In the genomic region with DNA sequence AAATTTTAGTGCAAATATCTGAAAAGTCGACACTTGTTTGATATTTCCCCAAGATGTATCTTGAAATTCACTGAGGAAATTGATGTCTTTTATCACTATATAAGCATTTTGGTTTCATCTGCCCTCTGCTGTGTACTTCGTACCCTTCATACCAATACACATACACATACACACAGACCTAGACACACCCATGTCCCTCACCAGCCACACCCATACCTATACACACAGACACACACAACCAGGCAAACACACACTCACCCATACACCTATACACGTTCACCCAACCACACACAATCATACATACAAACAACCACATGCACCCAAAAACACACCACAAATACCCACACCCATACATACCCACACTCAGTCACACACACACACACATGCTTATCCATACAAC, we compare ENCODE assay signal across 24 cellular contexts.
"Had no signal": no experiment of that assay in that cellular context is flagged by ENCODE, and none has a peak within 500 bp of the region (broad histone marks: within the 10 kb centered on the region; RNA-seq: fewer than 3 reads in every experiment).

No MANE protein-coding gene starts in this region.

- H3K4me3 Mint-ChIP-seq: effector memory CD8-positive, alpha-beta T cell; memory B cell; mesothelial cell of epicardium; naive thymus-derived CD4-positive, alpha-beta T cell; nephron; stimulated activated effector memory CD8-positive, alpha-beta T cell treated with anti-CD3 and anti-CD28 coated beads, Interleukin-12 subunit alpha, Interleukin-12 subunit beta, amount 100 ng/mL, for 72 hours had no signal

- H3K4me1 Mint-ChIP-seq: memory B cell; mesothelial cell of epicardium; naive thymus-derived CD4-positive, alpha-beta T cell; nephron; stimulated activated effector memory CD8-positive, alpha-beta T cell treated with anti-CD3 and anti-CD28 coated beads, Interleukin-12 subunit alpha, Interleukin-12 subunit beta, amount 100 ng/mL, for 72 hours had no signal

- H3K27ac Mint-ChIP-seq: effector memory CD8-positive, alpha-beta T cell; memory B cell; mesothelial cell of epicardium; naive thymus-derived CD4-positive, alpha-beta T cell; nephron; stimulated activated effector memory CD8-positive, alpha-beta T cell treated with anti-CD3 and anti-CD28 coated beads, Interleukin-12 subunit alpha, Interleukin-12 subunit beta, amount 100 ng/mL, for 72 hours had no signal

- H3K36me3 ChIP-seq: ovary, tibial artery, upper lobe of left lung, uterus had no signal

- H3K27ac ChIP-seq: ovary, testis, tibial artery, upper lobe of left lung, uterus had no signal

- ATAC-seq: effector memory CD8-positive, alpha-beta T cell; left lobe of liver; naive thymus-derived CD4-positive, alpha-beta T cell; sciatic nerve; stimulated activated effector memory CD8-positive, alpha-beta T cell treated with anti-CD3 and anti-CD28 coated beads, Interleukin-12 subunit alpha, Interleukin-12 subunit beta, amount 100 ng/mL, for 72 hours; stimulated activated naive CD8-positive, alpha-beta T cell treated with anti-CD3 and anti-CD28 coated beads, Interleukin-15, Interleukin-2, amounts not matched to agents 100 U/mL and 50 U/mL, for 24 hours had no signal

- H3K4me3 ChIP-seq: lung, ovary, testis, tibial artery, upper lobe of left lung, uterus had no signal

- H3K9me3 ChIP-seq: ovary, testis, uterus had no signal

- H3K36me3 Mint-ChIP-seq: memory B cell; mesothelial cell of epicardium; stimulated activated effector memory CD8-positive, alpha-beta T cell treated with anti-CD3 and anti-CD28 coated beads, Interleukin-12 subunit alpha, Interleukin-12 subunit beta, amount 100 ng/mL, for 72 hours had no signal

- DNase-seq: cerebellar nuclear complex; cortex of kidney; effector memory CD8-positive, alpha-beta T cell; erythroblast; head of caudate nucleus; naive thymus-derived CD4-positive, alpha-beta T cell; occipital lobe; ovary; posterior cingulate gyrus; stimulated activated CD4-positive, alpha-beta T cell treated with anti-CD3 and anti-CD28 coated beads, Interleukin-2, amount 100 ng/mL, for 24 hours; stimulated activated CD4-positive, alpha-beta T cell treated with anti-CD3 and anti-CD28 coated beads, Interleukin-4, amount 100 ng/mL, for 24 hours; stimulated activated naive CD8-positive, alpha-beta T cell treated with anti-CD3 and anti-CD28 coated beads, Interleukin-15, Interleukin-2, amounts not matched to agents 100 U/mL and 50 U/mL, for 24 hours; substantia nigra; testis; tibial artery; upper lobe of left lung; uterus had no signal

- H3K27me3 ChIP-seq: ovary, testis, tibial artery, upper lobe of left lung, uterus had no signal

- H3K4me1 ChIP-seq: testis, tibial artery, upper lobe of left lung, uterus had no signal
